Comparison of ENCODE assay signal across 8 cellular contexts in the genomic region with DNA sequence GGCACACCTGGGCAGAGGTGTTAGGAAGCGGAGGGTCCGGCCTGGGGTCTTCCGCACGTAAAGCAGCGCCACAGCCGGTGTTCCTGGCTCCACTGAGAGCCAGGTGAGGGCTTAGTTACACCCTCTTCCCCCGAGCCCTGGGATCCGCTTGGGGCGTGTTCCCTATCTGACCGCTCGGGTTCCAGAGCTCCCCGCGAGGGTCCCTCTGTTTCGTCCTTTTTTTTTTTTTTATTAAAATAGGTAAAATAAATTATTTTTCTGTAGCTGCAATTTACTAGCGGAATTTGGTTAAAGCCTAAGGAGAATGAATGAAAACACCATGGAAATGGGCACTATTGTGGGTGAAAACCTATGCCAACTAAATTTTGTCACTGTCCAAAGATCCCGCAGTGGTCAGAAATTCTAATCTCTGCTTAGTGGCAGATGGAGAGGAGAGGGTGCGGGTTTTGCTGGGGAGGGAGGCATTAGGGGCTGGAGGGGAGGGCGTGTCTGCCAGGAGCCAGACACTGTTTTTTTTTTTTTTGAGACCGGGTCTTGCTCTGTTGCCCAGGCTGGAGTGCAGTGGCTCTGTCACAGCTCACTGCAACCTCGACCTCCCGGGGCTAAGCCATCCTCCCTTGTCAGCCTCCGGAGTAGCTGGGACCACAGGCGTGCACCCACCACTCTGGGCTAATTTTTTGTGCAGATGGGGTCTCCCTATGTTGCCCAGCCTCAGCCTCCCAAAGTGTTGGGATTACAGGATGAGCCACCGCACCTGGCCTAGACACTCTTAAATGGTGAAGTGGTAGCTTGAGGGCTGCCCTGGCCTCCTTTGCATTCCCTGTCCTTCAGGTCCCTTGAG. TPM values are rescaled to one million over a fixed set of nuclear protein-coding genes. Genes with fewer than 3 reads are reported as not detected.
A peak's percentile ranks its signal among the peaks of the same experiment; 100 is the strongest.
DNase-seq lines count a peak whose midpoint lies in the region; ATAC-seq, FAIRE-seq and TF ChIP-seq lines count a peak whose summit lies in the region.

No MANE protein-coding gene starts in this region.

- peaks cover 16% of the 10 kb centered on the region for H3K36me3 Mint-ChIP-seq in chondrocyte (ENCODE audit: low read depth)

- H3K9me3 Mint-ChIP-seq in chondrocyte (ENCODE audit: low read depth): no peaks in the 10 kb centered on the region

- H3K79me2 ChIP-seq in KMS-11 (ENCODE audit: insufficient read depth, low read depth): no peaks in the 10 kb centered on the region; the same call in 1 of the 2 replicates

- H3K27me3 Mint-ChIP-seq in chondrocyte (ENCODE audit: low read depth): no peaks in the 10 kb centered on the region

- peak overlapping the region; percentile 75 for H3K27ac Mint-ChIP-seq in chondrocyte (ENCODE audit: unreplicated experiment)

- H3K9ac ChIP-seq in BLaER1 (peak overlapping the region; percentile 88), KMS-11 (peak overlapping the region; percentile 90)

- peak overlapping the region; percentile 78 for H3K4me3 ChIP-seq in BLaER1
- H3K4me3 ChIP-seq in KMS-11 (IDR thresholded peaks at IDR 0.05; ENCODE audit: insufficient read depth, low read depth, low read length): no peak overlapping the region
- H3K4me3 ChIP-seq in mononuclear cell (ENCODE audit: low read length): peak overlapping the region; percentile 88

- no peaks in the 10 kb centered on the region for H3K9me3 ChIP-seq in BLaER1
- H3K9me3 ChIP-seq in mononuclear cell (ENCODE audit: low read depth, low read length): no peaks in the 10 kb centered on the region

- peaks cover 14% of the 10 kb centered on the region for H3K4me1 Mint-ChIP-seq in chondrocyte (ENCODE audit: low read depth)

- H3K4me1 ChIP-seq in BLaER1: peaks cover 32% of the 10 kb centered on the region
- peaks cover 19% of the 10 kb centered on the region for H3K4me1 ChIP-seq in KMS-11 (ENCODE audit: low read depth, poor library complexity, severe bottlenecking)
- peaks cover 21% of the 10 kb centered on the region for H3K4me1 ChIP-seq in mononuclear cell (ENCODE audit: insufficient read depth, low read length)

- H4K20me1 ChIP-seq in BLaER1 (no peaks in the 10 kb centered on the region), KMS-11 (ENCODE audit: insufficient read depth) (no peaks in the 10 kb centered on the region)

- H2AFZ ChIP-seq in KMS-11 (ENCODE audit: low read depth): peak overlapping the region; percentile 89

- H3K4me2 ChIP-seq in BLaER1 (peak overlapping the region; percentile 76), KMS-11 (peak overlapping the region; percentile 66)

- no peaks in the 10 kb centered on the region for H3K27me3 ChIP-seq in BLaER1
- H3K27me3 ChIP-seq in KMS-11 (ENCODE audit: insufficient read depth, low read depth): no peaks in the 10 kb centered on the region
- no peaks in the 10 kb centered on the region for H3K27me3 ChIP-seq in mononuclear cell (ENCODE audit: insufficient read depth, low read length)

- H3K36me3 ChIP-seq in BLaER1 (peaks cover 26% of the 10 kb centered on the region), KMS-11 (ENCODE audit: insufficient read depth) (no peaks in the 10 kb centered on the region)

- no peak for TF ChIP-seq CTCF in KMS-11 (conservative IDR thresholded peaks at IDR 0.05; ENCODE audit: low read depth, low read length)
- TF ChIP-seq CTCF in chondrocyte (IDR thresholded peaks at IDR 0.05): no peak

- peak; percentile 5 for ATAC-seq in GM21381 (IDR thresholded peaks at IDR 0.05; ENCODE audit: unreplicated experiment)

- FAIRE-seq in HTR-8/SVneo (lab: Jason Lieb, UNC): no peak

- DNase-seq in chondrocyte (ENCODE audit: low spot score) (no peak), pons (ENCODE audit: low spot score) (no peak), HTR-8/SVneo (ENCODE audit: insufficient read length, low spot score) (no peak), SHP77 treated with DMSO at 0.1 percent for 48 hours (lab: John Stamatoyannopoulos, UW) (no peak)

- peak overlapping the region; percentile 90 for H3K4me3 Mint-ChIP-seq in chondrocyte (ENCODE audit: unreplicated experiment)

- H3K27ac ChIP-seq in BLaER1 (peak overlapping the region; percentile 88), KMS-11 (peak overlapping the region; percentile 86)

RNA-seq across cellular contexts. Expression of gene PDCL3, which starts 0.8 kb away (rescaled TPM):
- total RNA-seq in chondrocyte: 27.1 to 33.7 TPM (median 29.4 TPM) in 3 replicates
- 15.1 TPM for total RNA-seq in mononuclear cell
